In the genomic region with DNA sequence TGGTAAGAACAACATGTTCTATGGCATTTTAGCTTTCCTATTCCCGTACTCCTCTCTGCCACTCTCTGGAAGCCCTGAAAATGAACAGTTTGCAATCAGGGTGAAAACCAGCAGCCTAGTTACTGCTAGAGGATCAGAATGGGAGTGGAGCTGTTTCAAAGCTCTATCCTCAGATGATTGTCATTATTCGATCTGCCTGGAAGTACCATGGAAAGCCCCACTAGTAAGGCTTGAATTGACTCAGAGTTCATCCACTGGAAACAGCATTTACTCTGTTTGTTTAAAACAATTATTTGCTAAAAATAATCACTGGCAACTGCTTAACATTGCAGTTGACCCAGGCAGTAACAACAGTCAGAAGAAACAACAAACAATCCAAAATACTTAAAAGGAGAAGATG, we compare ENCODE assay signal across 25 cellular contexts.
"Had no signal": no experiment of that assay in that cellular context is flagged by ENCODE, and none has a peak within 500 bp of the region (broad histone marks: within the 10 kb centered on the region; RNA-seq: fewer than 3 reads in every experiment).

No MANE protein-coding gene starts in this region.

- H3K4me2 ChIP-seq: neural progenitor cell, smooth muscle cell had no signal

- H3K4me3 ChIP-seq: left ventricle myocardium inferior, lung, neural progenitor cell, right atrium auricular region, right lobe of liver, smooth muscle cell, tibial nerve, uterus had no signal

- H3K27me3 ChIP-seq: neural progenitor cell, neutrophil, right atrium auricular region, right lobe of liver, tibial nerve, uterus had no signal

- H3K9ac ChIP-seq: neural progenitor cell, parathyroid adenoma had no signal

- ATAC-seq: natural killer cell; right lobe of liver; stimulated activated memory B cell treated with anti-CD40 and anti-IgM and Interleukin-4, amounts not matched to agents 10 μg/mL and 1 μg/mL and 100 μg/mL, for 72 hours; stimulated activated naive CD8-positive, alpha-beta T cell treated with anti-CD3 and anti-CD28 coated beads, Interleukin-15, amount 100 ng/mL, for 72 hours had no signal

- FAIRE-seq: keratinocyte had no signal

- H3K79me2 ChIP-seq: parathyroid adenoma had no signal

- H3K36me3 ChIP-seq: left ventricle myocardium inferior, neural progenitor cell, neutrophil, right atrium auricular region, right lobe of liver, tibial nerve, uterus had no signal

- H2AFZ ChIP-seq: neural progenitor cell, parathyroid adenoma had no signal

- H3K9me3 ChIP-seq: neutrophil, right lobe of liver, uterus had no signal

- DNase-seq: kidney glomerular epithelial cell; left ventricle myocardium inferior; mesendoderm; naive B cell; natural killer cell; nephron progenitor cell; occipital lobe; right lobe of liver; stimulated activated CD4-positive, alpha-beta T cell treated with anti-CD3 and anti-CD28 coated beads, Interleukin-1b, Interleukin-23, amount 100 ng/mL, for 48 hours; stimulated activated CD4-positive, alpha-beta T cell treated with anti-CD3 and anti-CD28 coated beads, Interleukin-2, amount 100 ng/mL, for 48 hours; stimulated activated CD4-positive, alpha-beta T cell treated with anti-CD3 and anti-CD28 coated beads, Interleukin-4, amount 100 ng/mL, for 4 hours; stimulated activated CD8-positive, alpha-beta memory T cell treated with anti-CD3 and anti-CD28 coated beads, Interleukin-4, amount 100 ng/mL, for 48 hours; stimulated activated naive CD4-positive, alpha-beta T cell treated with Interleukin-2 at 50 U/mL for 16 hours; stimulated activated naive CD8-positive, alpha-beta T cell treated with anti-CD3 and anti-CD28 coated beads, Interleukin-15, amount 100 ng/mL, for 72 hours; substantia nigra; uterus had no signal

- H3K27ac ChIP-seq: left ventricle myocardium inferior, neural progenitor cell, neutrophil, parathyroid adenoma, right atrium auricular region, right lobe of liver, tibial nerve, uterus had no signal

- H3K4me1 ChIP-seq: left ventricle myocardium inferior, neural progenitor cell, parathyroid adenoma, right atrium auricular region, right lobe of liver, tibial nerve, uterus had no signal
